In genomic region chr3:53255775-53256703, GRCh38 we compare ENCODE assay signal across 1 cellular context.
TF ChIP-seq lines count a peak whose summit lies in the region.

Gene TKT (minus strand): TSS chr3:53256022. CDS start chr3:53255942, 80 bp downstream.

TF ChIP-seq in HepG2, 621 proteins besides CTCF, POLR2A, EP300 and RAD21 (continued from another document and continues in another):
- no peak for TF ChIP-seq HNF1A (IDR thresholded peaks at IDR 0.05; ENCODE audit: low read depth)
- no peak; the same call in 1 of the 2 replicates for TF ChIP-seq HNF1A (CRISPR knock-in tag; IDR thresholded peaks at IDR 0.05; ENCODE audit: borderline replicate concordance)
- TF ChIP-seq ZXDC (CRISPR knock-in tag; IDR thresholded peaks at IDR 0.05) = no peak
- no peak for TF ChIP-seq E2F2 (CRISPR knock-in tag; IDR thresholded peaks at IDR 0.05; ENCODE audit: borderline replicate concordance)
- 0 out of 2 replicates have a peak, but pooled peaks have one; percentile 23 for TF ChIP-seq E2F5 (CRISPR knock-in tag; conservative IDR thresholded peaks at IDR 0.05)
- TF ChIP-seq ZNF616 (CRISPR knock-in tag; IDR thresholded peaks at IDR 0.05; ENCODE audit: low read depth) = no peak; the same call in 1 of the 2 replicates
- peak; percentile 84 for TF ChIP-seq HDAC1 (CRISPR knock-in tag; IDR thresholded peaks at IDR 0.05)
- no peak; the same call in 1 of the 2 replicates for TF ChIP-seq FOSL2 (CRISPR knock-in tag; IDR thresholded peaks at IDR 0.05)
- peak; percentile 47; the same call in 1 of the 2 replicates for TF ChIP-seq POGK (CRISPR knock-in tag; conservative IDR thresholded peaks at IDR 0.05)
- TF ChIP-seq KAT8 (CRISPR knock-in tag; IDR thresholded peaks at IDR 0.05) = no peak
- TF ChIP-seq KDM5B (CRISPR knock-in tag; IDR thresholded peaks at IDR 0.05; ENCODE audit: borderline replicate concordance) = no peak
- no peak for TF ChIP-seq SALL2 (CRISPR knock-in tag; IDR thresholded peaks at IDR 0.05)
- no peak for TF ChIP-seq EHMT2 (IDR thresholded peaks at IDR 0.05; ENCODE audit: borderline replicate concordance, low read depth, low read length)
- peak; percentile 15; the same call in 1 of the 2 replicates for TF ChIP-seq ZNF121 (CRISPR knock-in tag; IDR thresholded peaks at IDR 0.05)
- TF ChIP-seq SRY (CRISPR knock-in tag; IDR thresholded peaks at IDR 0.05) = peak; percentile 85; the same call in 1 of the 2 replicates
- no peak for TF ChIP-seq TCF12 (IDR thresholded peaks at IDR 0.05)
- no peak for TF ChIP-seq TCF12 (CRISPR knock-in tag; IDR thresholded peaks at IDR 0.05)
- TF ChIP-seq ARNT2 (CRISPR knock-in tag; IDR thresholded peaks at IDR 0.05; ENCODE audit: low read depth) = peak; percentile 48; the same call in 1 of the 2 replicates
- no peak for TF ChIP-seq ZNF619 (CRISPR knock-in tag; IDR thresholded peaks at IDR 0.05)
- no peak for TF ChIP-seq ZNF335 (CRISPR knock-in tag; IDR thresholded peaks at IDR 0.05)
- no peak for TF ChIP-seq CERS6 (CRISPR knock-in tag; IDR thresholded peaks at IDR 0.05)
- TF ChIP-seq HNRNPLL (IDR thresholded peaks at IDR 0.05; ENCODE audit: low read depth, low read length, poor library complexity, severe bottlenecking) = peak; percentile 31
- 0 out of 2 replicates have a peak, but pooled peaks have one; percentile 21 for TF ChIP-seq NCOA2 (CRISPR knock-in tag; IDR thresholded peaks at IDR 0.05)
- no peak; the same call in 1 of the 2 replicates for TF ChIP-seq CBFB (CRISPR knock-in tag; IDR thresholded peaks at IDR 0.05)
- peak; percentile 49; the same call in 1 of the 2 replicates for TF ChIP-seq MYC (CRISPR knock-in tag; IDR thresholded peaks at IDR 0.05; ENCODE audit: borderline replicate concordance)
- peak; percentile 80 for TF ChIP-seq TAF1 (CRISPR knock-in tag; IDR thresholded peaks at IDR 0.05)
- TF ChIP-seq ZNF768 (CRISPR knock-in tag; IDR thresholded peaks at IDR 0.05) = peak; percentile 76; the same call in 1 of the 2 replicates
- TF ChIP-seq ZNF3 (CRISPR knock-in tag; IDR thresholded peaks at IDR 0.05) = peak; percentile 67; the same call in 1 of the 2 replicates
- no peak for TF ChIP-seq TCF7 (IDR thresholded peaks at IDR 0.05; ENCODE audit: low read depth)
- TF ChIP-seq KDM5A (IDR thresholded peaks at IDR 0.05; ENCODE audit: borderline replicate concordance, low read length) = no peak
- TF ChIP-seq ZBTB33 (CRISPR knock-in tag; IDR thresholded peaks at IDR 0.05) = no peak
- TF ChIP-seq KDM2A (CRISPR knock-in tag; IDR thresholded peaks at IDR 0.05; ENCODE audit: borderline replicate concordance, low read depth) = peak; percentile 66; the same call in 1 of the 2 replicates
- TF ChIP-seq RELA (CRISPR knock-in tag; IDR thresholded peaks at IDR 0.05) = no peak
- no peak for TF ChIP-seq SOX6 (IDR thresholded peaks at IDR 0.05)
- no peak for TF ChIP-seq SOX6 (CRISPR knock-in tag; IDR thresholded peaks at IDR 0.05)
- TF ChIP-seq SSRP1 (CRISPR knock-in tag; IDR thresholded peaks at IDR 0.05) = peak; percentile 65
- no peak for TF ChIP-seq SRSF9 (IDR thresholded peaks at IDR 0.05; ENCODE audit: borderline replicate concordance, insufficient read depth, low read depth, low read length, poor library complexity, severe bottlenecking)
- no peak for TF ChIP-seq SMYD3 (CRISPR knock-in tag; IDR thresholded peaks at IDR 0.05)
- TF ChIP-seq ZNF724P (CRISPR knock-in tag; IDR thresholded peaks at IDR 0.05; ENCODE audit: borderline replicate concordance) = no peak; the same call in 1 of the 2 replicates
- TF ChIP-seq KLF16 (CRISPR knock-in tag; IDR thresholded peaks at IDR 0.05) = peak in 1 of 2 experiments; percentile 88; a peak in 2 of 4 replicates
- no peak for TF ChIP-seq ZNF782 (CRISPR knock-in tag; IDR thresholded peaks at IDR 0.05; ENCODE audit: borderline replicate concordance)
- no peak for TF ChIP-seq ZNF740 (CRISPR knock-in tag; IDR thresholded peaks at IDR 0.05)
- TF ChIP-seq SP140L (CRISPR knock-in tag; IDR thresholded peaks at IDR 0.05; ENCODE audit: borderline replicate concordance) = 0 out of 2 replicates have a peak, but pooled peaks have one; percentile 35
- TF ChIP-seq ZFP82 (CRISPR knock-in tag; IDR thresholded peaks at IDR 0.05; ENCODE audit: borderline replicate concordance) = no peak
- TF ChIP-seq STAT5B (CRISPR knock-in tag; IDR thresholded peaks at IDR 0.05) = 0 out of 2 replicates have a peak, but pooled peaks have one; percentile 50
- peak; percentile 60 for TF ChIP-seq ZNF687 (CRISPR knock-in tag; IDR thresholded peaks at IDR 0.05)
